In genomic region chr1:89843279-89844121, GRCh38 we compare ENCODE assay signal across 8 cellular contexts. TPM values are rescaled to one million over a fixed set of nuclear protein-coding genes. Genes with fewer than 3 reads are reported as not detected.
A peak's percentile ranks its signal among the peaks of the same experiment; 100 is the strongest.
DNase-seq lines count a peak whose midpoint lies in the region; ATAC-seq and TF ChIP-seq lines count a peak whose summit lies in the region.

No MANE protein-coding gene starts in this region.

- peaks cover 81% of the 10 kb centered on the region for H3K4me1 Mint-ChIP-seq in activated T-helper 1 cell treated with anti-CD3 and anti-CD28 coated beads, Interleukin-12 subunit alpha, Interleukin-12 subunit beta, Interleukin-2, Interleukin-4 antibody, amounts not matched to agents 30 ng/mL and 10 ng/mL and 1 ng/mL, durations not matched to agents 14 hours and 24 hours and 36 hours (ENCODE audit: low read depth)

- H3K36me3 Mint-ChIP-seq in activated T-helper 1 cell treated with anti-CD3 and anti-CD28 coated beads, Interleukin-12 subunit alpha, Interleukin-12 subunit beta, Interleukin-2, Interleukin-4 antibody, amounts not matched to agents 30 ng/mL and 10 ng/mL and 1 ng/mL, durations not matched to agents 14 hours and 24 hours and 36 hours (ENCODE audit: low read depth) = peaks cover 18% of the 10 kb centered on the region

- TF ChIP-seq CTCF in fibroblast of pulmonary artery (IDR thresholded peaks at IDR 0.05; ENCODE audit: low read length, missing control alignments) (peak; percentile 11), neural cell (IDR thresholded peaks at IDR 0.05; ENCODE audit: poor library complexity, severe bottlenecking) (peak; percentile 53)

- H4K20me1 ChIP-seq in neural cell (ENCODE audit: insufficient read depth) = no peaks in the 10 kb centered on the region

- H3K36me3 ChIP-seq in neural cell (ENCODE audit: insufficient read depth, low read length) = no peaks in the 10 kb centered on the region
- peaks cover 0 to 6% (median 3%) of the 10 kb centered on the region in 5 donors for H3K36me3 ChIP-seq in subcutaneous abdominal adipose tissue (ENCODE audit: control insufficient read depth in 5 of 5, insufficient read depth in 5 of 5, low read length in 5 of 5)

- DNase-seq in COLO829 (ENCODE audit: low spot score) (peak; percentile 54), fibroblast of pulmonary artery (ENCODE audit: low read depth) (peak; percentile 63)
- peak; percentile 69 for DNase-seq in activated T-helper 1 cell treated with anti-CD3 and anti-CD28 coated beads, Interleukin-12 subunit alpha, Interleukin-12 subunit beta, Interleukin-2, Interleukin-4 antibody, amounts not matched to agents 30 ng/mL and 10 ng/mL and 1 ng/mL, durations not matched to agents 14 hours and 24 hours and 36 hours (ENCODE audit: low spot score)

- ATAC-seq in GM19438 (IDR thresholded peaks at IDR 0.05; ENCODE audit: low read depth, unreplicated experiment) (peak; percentile 74), HG03558 (IDR thresholded peaks at IDR 0.05; ENCODE audit: extremely low read depth, unreplicated experiment) (peak; percentile 49)

- H3K27ac Mint-ChIP-seq in activated T-helper 1 cell treated with anti-CD3 and anti-CD28 coated beads, Interleukin-12 subunit alpha, Interleukin-12 subunit beta, Interleukin-2, Interleukin-4 antibody, amounts not matched to agents 30 ng/mL and 10 ng/mL and 1 ng/mL, durations not matched to agents 14 hours and 24 hours and 36 hours = peak overlapping the region; percentile 91

- TF ChIP-seq EP300 in neural cell (conservative IDR thresholded peaks at IDR 0.05; ENCODE audit: poor library complexity, severe bottlenecking) = no peak

- no peaks in the 10 kb centered on the region for H3K27me3 Mint-ChIP-seq in activated T-helper 1 cell treated with anti-CD3 and anti-CD28 coated beads, Interleukin-12 subunit alpha, Interleukin-12 subunit beta, Interleukin-2, Interleukin-4 antibody, amounts not matched to agents 30 ng/mL and 10 ng/mL and 1 ng/mL, durations not matched to agents 14 hours and 24 hours and 36 hours (ENCODE audit: insufficient read depth)

- H3K4me2 ChIP-seq in neural cell (ENCODE audit: low read length) = no peak overlapping the region

- no peak overlapping the region for H3K27ac ChIP-seq in neural cell (ENCODE audit: low read length)
- peak overlapping the region; percentile 23 for H3K27ac ChIP-seq in subcutaneous abdominal adipose tissue (ENCODE audit: low read depth, low read length)

- H3K9me3 Mint-ChIP-seq in activated T-helper 1 cell treated with anti-CD3 and anti-CD28 coated beads, Interleukin-12 subunit alpha, Interleukin-12 subunit beta, Interleukin-2, Interleukin-4 antibody, amounts not matched to agents 30 ng/mL and 10 ng/mL and 1 ng/mL, durations not matched to agents 14 hours and 24 hours and 36 hours = no peaks in the 10 kb centered on the region

- H2AFZ ChIP-seq in neural cell (ENCODE audit: low read depth, low read length) = no peak overlapping the region

- H3K4me1 ChIP-seq in subcutaneous abdominal adipose tissue (ENCODE audit: control insufficient read depth in 5 of 5, insufficient read depth in 5 of 5, low read length in 5 of 5) = peaks cover 2 to 20% (median 17%) of the 10 kb centered on the region in 5 donors

- H3K4me3 Mint-ChIP-seq in activated T-helper 1 cell treated with anti-CD3 and anti-CD28 coated beads, Interleukin-12 subunit alpha, Interleukin-12 subunit beta, Interleukin-2, Interleukin-4 antibody, amounts not matched to agents 30 ng/mL and 10 ng/mL and 1 ng/mL, durations not matched to agents 14 hours and 24 hours and 36 hours = peak overlapping the region; percentile 93

- H3K9ac ChIP-seq in neural cell (ENCODE audit: low read length) (no peak overlapping the region), subcutaneous abdominal adipose tissue (ENCODE audit: low read length in 5 of 5) (peak overlapping the region; percentile 36 to 78 (median 77))

- H3K27me3 ChIP-seq in neural cell (ENCODE audit: insufficient read depth, low read depth, low read length) = no peaks in the 10 kb centered on the region
- no peaks in the 10 kb centered on the region for H3K27me3 ChIP-seq in subcutaneous abdominal adipose tissue (ENCODE audit: control insufficient read depth in 5 of 5, insufficient read depth in 4 of 5, low read length in 5 of 5)

- H3K4me3 ChIP-seq in fibroblast of pulmonary artery (replicated peaks; ENCODE audit: low read depth, low read length) (peak overlapping the region; percentile 83), neural cell (ENCODE audit: low read length) (peak overlapping the region; percentile 52), subcutaneous abdominal adipose tissue (ENCODE audit: low read depth in 1 of 5, low read length in 5 of 5) (peak overlapping the region; percentile 78 to 96 (median 90))

- H3F3A ChIP-seq in neural cell (ENCODE audit: insufficient read depth, low read length, poor library complexity, severe bottlenecking) = no peaks in the 10 kb centered on the region

- TF ChIP-seq RAD21 in neural cell (conservative IDR thresholded peaks at IDR 0.05) = peak; percentile 32

- peaks cover 19% of the 10 kb centered on the region for H3K79me2 ChIP-seq in neural cell (replicated peaks; ENCODE audit: insufficient read depth, low read length)

- no peaks in the 10 kb centered on the region for H3K9me2 ChIP-seq in neural cell (ENCODE audit: insufficient read depth, low read length)

- H3K9me3 ChIP-seq in neural cell (ENCODE audit: low read length) (no peaks in the 10 kb centered on the region), subcutaneous abdominal adipose tissue (ENCODE audit: control insufficient read depth in 5 of 5, low read length in 5 of 5) (no peaks in the 10 kb centered on the region)

- intact Hi-C loops in activated T-helper 1 cell treated with anti-CD3 and anti-CD28 coated beads, Interleukin-12 subunit alpha, Interleukin-12 subunit beta, Interleukin-2, Interleukin-4 antibody, amounts not matched to agents 30 ng/mL and 10 ng/mL and 1 ng/mL, durations not matched to agents 14 hours and 24 hours and 36 hours (cut with micrococcal nuclease) = loop anchor here (1.0 to 5.0 kb wide), 11 partner anchors 12 to 231 kb away; partner anchors contain the start of genes LRRC8D and ZNF326

TF ChIP-seq in PFSK-1, 5 proteins besides CTCF, POLR2A, EP300 and RAD21 (continues in another document):
- TF ChIP-seq REST (IDR thresholded peaks at IDR 0.05; ENCODE audit: insufficient read depth in 1 of 2, low read depth in 2 of 2, low read length in 2 of 2) = peak in 1 of 2 experiments; percentile 41; a peak in 1 of 4 replicates

TF ChIP-seq in neural cell, 6 proteins besides CTCF, POLR2A, EP300 and RAD21:
- no peak for TF ChIP-seq POLR2AphosphoS5 (IDR thresholded peaks at IDR 0.05)
- TF ChIP-seq TAF1 (IDR thresholded peaks at IDR 0.05; ENCODE audit: low read depth) = no peak
- TF ChIP-seq REST (IDR thresholded peaks at IDR 0.05; ENCODE audit: borderline replicate concordance) = no peak
- TF ChIP-seq SMC3 (conservative IDR thresholded peaks at IDR 0.05; ENCODE audit: poor library complexity) = peak; percentile 35
- peak; percentile 24 for TF ChIP-seq MXI1 (conservative IDR thresholded peaks at IDR 0.05; ENCODE audit: poor library complexity, severe bottlenecking)
- TF ChIP-seq EZH2 (IDR thresholded peaks at IDR 0.05; ENCODE audit: borderline replicate concordance, insufficient read depth, low read length, poor library complexity, severe bottlenecking) = no peak

RNA-seq across cellular contexts. Expression of gene LRRC8D, which starts 22.7 kb away (rescaled TPM):
- polyA plus RNA-seq in PFSK-1 (2012; ENCODE audit: insufficient read length, low read depth) = 71.6 TPM
- total RNA-seq in activated T-helper 1 cell treated with anti-CD3 and anti-CD28 coated beads, Interleukin-12 subunit alpha, Interleukin-12 subunit beta, Interleukin-2, Interleukin-4 antibody, amounts not matched to agents 30 ng/mL and 10 ng/mL and 1 ng/mL, durations not matched to agents 14 hours and 24 hours and 36 hours = 43.3 and 45.0 TPM in 2 replicates
- polyA plus RNA-seq in neural cell = 39.9 and 43.7 TPM in 2 replicates
- 82.0 and 84.9 TPM in 2 replicates for polyA minus RNA-seq in neural cell
